Comparison of ENCODE assay signal across 8 cellular contexts in genomic region chr3:67655364-67656121, GRCh38. TPM values are rescaled to one million over a fixed set of nuclear protein-coding genes. Genes with fewer than 3 reads are reported as not detected.
DNase-seq lines count a peak whose midpoint lies in the region; ATAC-seq lines count a peak whose summit lies in the region.

No MANE protein-coding gene starts in this region.

- peak overlapping the region; percentile 73 for H3K4me3 Mint-ChIP-seq in activated naive CD4-positive, alpha-beta T cell treated with anti-CD3 and anti-CD28 coated beads, Interleukin-2, amount 10 ng/mL, durations not matched to agents 7 days and 5 days
- H3K4me3 Mint-ChIP-seq in stimulated activated memory B cell treated with anti-CD40 and anti-IgM and Interleukin-4, amounts not matched to agents 10 μg/mL and 1 μg/mL and 100 μg/mL, for 72 hours = peak overlapping the region; percentile 81

- no peaks in the 10 kb centered on the region for H3K27me3 ChIP-seq in MG63

- peak overlapping the region; percentile 96 for H3K27ac Mint-ChIP-seq in activated naive CD4-positive, alpha-beta T cell treated with anti-CD3 and anti-CD28 coated beads, Interleukin-2, amount 10 ng/mL, durations not matched to agents 7 days and 5 days
- H3K27ac Mint-ChIP-seq in stimulated activated memory B cell treated with anti-CD40 and anti-IgM and Interleukin-4, amounts not matched to agents 10 μg/mL and 1 μg/mL and 100 μg/mL, for 72 hours = peak overlapping the region; percentile 87

- H3K4me1 Mint-ChIP-seq in activated naive CD4-positive, alpha-beta T cell treated with anti-CD3 and anti-CD28 coated beads, Interleukin-2, amount 10 ng/mL, durations not matched to agents 7 days and 5 days = peaks cover 54% of the 10 kb centered on the region
- peaks cover 44% of the 10 kb centered on the region for H3K4me1 Mint-ChIP-seq in stimulated activated memory B cell treated with anti-CD40 and anti-IgM and Interleukin-4, amounts not matched to agents 10 μg/mL and 1 μg/mL and 100 μg/mL, for 72 hours

- no peaks in the 10 kb centered on the region for H3K9me3 ChIP-seq in MG63

- CTCF ChIA-PET in activated naive CD4-positive, alpha-beta T cell treated with anti-CD3 and anti-CD28 coated beads, Interleukin-2, amount 10 ng/mL, durations not matched to agents 7 days and 5 days (lab: Charles Lee) = interaction anchor here (1.0 to 2.2 kb wide), 6 partner anchors 9 to 683 kb away, joined by 3 to 7 read pairs (median 5); no protein-coding TSS in a partner anchor

- ATAC-seq in GM18498 (IDR thresholded peaks at IDR 0.05; ENCODE audit: unreplicated experiment) (peak; percentile 59), HG02610 (IDR thresholded peaks at IDR 0.05; ENCODE audit: unreplicated experiment) (peak; percentile 77)
- ATAC-seq in stimulated activated memory B cell treated with anti-CD40 and anti-IgM and Interleukin-4, amounts not matched to agents 10 μg/mL and 1 μg/mL and 100 μg/mL, for 72 hours = peak; percentile 67

- peaks cover 48% of the 10 kb centered on the region for H3K36me3 Mint-ChIP-seq in activated naive CD4-positive, alpha-beta T cell treated with anti-CD3 and anti-CD28 coated beads, Interleukin-2, amount 10 ng/mL, durations not matched to agents 7 days and 5 days
- H3K36me3 Mint-ChIP-seq in stimulated activated memory B cell treated with anti-CD40 and anti-IgM and Interleukin-4, amounts not matched to agents 10 μg/mL and 1 μg/mL and 100 μg/mL, for 72 hours = peaks cover 14% of the 10 kb centered on the region

- H3K4me3 ChIP-seq in MG63 = no peak overlapping the region; the same call in 1 of the 2 replicates

- no peaks in the 10 kb centered on the region for H3K27me3 Mint-ChIP-seq in activated naive CD4-positive, alpha-beta T cell treated with anti-CD3 and anti-CD28 coated beads, Interleukin-2, amount 10 ng/mL, durations not matched to agents 7 days and 5 days
- H3K27me3 Mint-ChIP-seq in stimulated activated memory B cell treated with anti-CD40 and anti-IgM and Interleukin-4, amounts not matched to agents 10 μg/mL and 1 μg/mL and 100 μg/mL, for 72 hours = no peaks in the 10 kb centered on the region

- H3K36me3 ChIP-seq in MG63 = no peaks in the 10 kb centered on the region

- in situ Hi-C loops in G401 (cut with HindIII; ENCODE audit: low sequenced_read_pairs) = no loop called here

- DNase-seq in OCI-M1 (lab: John Stamatoyannopoulos, UW) (peak; percentile 1), mucosa of gallbladder (ENCODE audit: low spot score) (peak; percentile 56), G401 (ENCODE audit: low spot score) (no peak), MG63 (no peak)
- peak; percentile 90 for DNase-seq in activated naive CD4-positive, alpha-beta T cell treated with anti-CD3 and anti-CD28 coated beads, Interleukin-2, amount 10 ng/mL, durations not matched to agents 7 days and 5 days

- peaks cover 28% of the 10 kb centered on the region for H3K9me3 Mint-ChIP-seq in activated naive CD4-positive, alpha-beta T cell treated with anti-CD3 and anti-CD28 coated beads, Interleukin-2, amount 10 ng/mL, durations not matched to agents 7 days and 5 days
- no peaks in the 10 kb centered on the region for H3K9me3 Mint-ChIP-seq in stimulated activated memory B cell treated with anti-CD40 and anti-IgM and Interleukin-4, amounts not matched to agents 10 μg/mL and 1 μg/mL and 100 μg/mL, for 72 hours

RNA-seq across cellular contexts. Expression of gene SUCLG2, which starts 1.1 kb away (rescaled TPM):
- total RNA-seq in mucosa of gallbladder = 104 TPM
- 74.4 and 104 TPM in 2 replicates for total RNA-seq in G401 (2014; rRNA removed; shearing (Covaris generic))
- total RNA-seq in MG63 (2014; rRNA removed; shearing (Covaris generic); ENCODE audit: low replicate concordance) = 35.4 and 39.6 TPM in 2 replicates

Comparison
In these comparisons a context has a peak if more than half of its experiments do, and no peak if none do; other contexts are left out.
1. DNase-seq: peak in OCI-M1 (single experiment), activated naive CD4-positive, alpha-beta T cell treated with anti-CD3 and anti-CD28 coated beads, Interleukin-2, amount 10 ng/mL, durations not matched to agents 7 days and 5 days (single experiment) and mucosa of gallbladder (single experiment); none in G401 (single experiment) and MG63 (single experiment).
2. Peak in every context shown above with its lines, with median percentiles within 50 percentile points of each other: ATAC-seq.